In the genomic region with DNA sequence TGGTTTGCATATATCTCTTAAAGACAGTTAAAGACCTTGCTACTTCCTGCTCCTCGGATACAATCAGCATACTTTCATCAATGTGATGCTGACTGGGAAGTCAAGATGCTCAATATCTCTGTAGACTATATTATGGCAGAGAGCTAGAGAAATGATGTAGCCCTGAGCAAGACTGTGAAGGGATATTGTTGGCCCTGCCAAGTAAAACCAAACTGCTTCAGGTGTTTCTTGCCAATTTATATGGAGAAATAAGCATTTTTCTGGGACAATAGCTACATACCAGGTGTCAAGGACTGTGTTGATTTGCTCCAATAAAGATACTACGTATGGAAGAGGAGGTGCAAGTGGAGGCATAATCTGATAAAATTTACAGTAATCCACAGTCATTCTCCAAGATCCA, we compare ENCODE assay signal across 3 cellular contexts.
"Had no signal": no experiment of that assay in that cellular context is flagged by ENCODE, and none has a peak within 500 bp of the region (broad histone marks: within the 10 kb centered on the region; RNA-seq: fewer than 3 reads in every experiment).

No MANE protein-coding gene starts in this region.

- ATAC-seq: GM12878 had no signal

- H3K4me3 ChIP-seq: GM12878 had no signal

- DNase-seq: GDM1, GF-D8 had no signal
